In the genomic region with DNA sequence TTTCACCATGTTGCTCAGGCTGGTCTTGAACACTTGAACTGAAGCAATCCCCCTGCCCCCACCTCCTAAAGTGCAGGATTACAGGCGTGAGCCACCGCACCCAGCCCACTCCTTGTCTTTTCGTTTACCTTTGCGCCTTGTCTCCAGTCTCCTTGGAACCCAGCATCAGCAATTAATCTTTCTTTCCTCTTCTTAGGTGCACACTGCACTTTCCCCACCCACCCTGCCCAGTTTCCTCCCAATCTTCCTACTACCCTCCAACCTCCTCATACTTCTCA, we compare ENCODE assay signal across 9 cellular contexts. TPM values are rescaled to one million over a fixed set of nuclear protein-coding genes. Genes with fewer than 3 reads are reported as not detected.
DNase-seq lines count a peak whose midpoint lies in the region; ATAC-seq lines count a peak whose summit lies in the region.
"Had no signal": no experiment of that assay in that cellular context is flagged by ENCODE, and none has a peak within 500 bp of the region (broad histone marks: within the 10 kb centered on the region; RNA-seq: fewer than 3 reads in every experiment).

No MANE protein-coding gene starts in this region.

- peak overlapping the region; percentile 27 to 90 (median 66) for H3K4me3 Mint-ChIP-seq in CD4-positive, CD25-positive, alpha-beta regulatory T cell
- no peak overlapping the region for H3K4me3 Mint-ChIP-seq in dendritic cell treated with granulocyte-macrophage colony-stimulating factor and Interleukin-4, amounts not matched to agents 40 ng/mL and 50 ng/mL, for 4 days
- H3K4me3 Mint-ChIP-seq in naive thymus-derived CD8-positive, alpha-beta T cell: peak overlapping the region in 9 of 10 donors; percentile 86 to 92 (median 88)

- DNase-seq in CD4-positive, CD25-positive, alpha-beta regulatory T cell: no peak
- DNase-seq in naive thymus-derived CD8-positive, alpha-beta T cell: no peak
- DNase-seq in ecto neural progenitor cell (ENCODE audit: low spot score) (no peak), NCI-H1436 treated with DMSO at 0.1 percent for 48 hours (lab: John Stamatoyannopoulos, UW) (no peak), NCI-H1694 treated with DMSO at 0.1 percent for 48 hours (lab: John Stamatoyannopoulos, UW) (no peak)
- DNase-seq in stimulated activated naive CD4-positive, alpha-beta T cell (lab: John Stamatoyannopoulos, UW): no peak
- DNase-seq: stimulated activated CD4-positive, alpha-beta T cell treated with anti-CD3 and anti-CD28 coated beads, Interleukin-4, amount 100 ng/mL, for 4 hours had no signal

- POLR2A ChIA-PET in naive thymus-derived CD8-positive, alpha-beta T cell (lab: Charles Lee): interaction anchor here (0.6 to 3.2 kb wide), 3 partner anchors 32 to 285 kb away, joined by 3 to 9 read pairs (median 4); a partner anchor contains a TSS

- H3K36me3 Mint-ChIP-seq in CD4-positive, CD25-positive, alpha-beta regulatory T cell: no peaks in the 10 kb centered on the region
- peaks cover 5% of the 10 kb centered on the region for H3K36me3 Mint-ChIP-seq in dendritic cell treated with granulocyte-macrophage colony-stimulating factor and Interleukin-4, amounts not matched to agents 40 ng/mL and 50 ng/mL, for 4 days (ENCODE audit: low read depth)
- peaks cover 0 to 2% (median 0%) of the 10 kb centered on the region in 3 donors for H3K36me3 Mint-ChIP-seq in naive thymus-derived CD8-positive, alpha-beta T cell

- no peaks in the 10 kb centered on the region for H3K9me3 ChIP-seq in CD4-positive, CD25-positive, alpha-beta regulatory T cell (ENCODE audit: control insufficient read depth in 2 of 2, low read length in 2 of 2)
- no peaks in the 10 kb centered on the region for H3K9me3 ChIP-seq in HUES6 (ENCODE audit: control insufficient read depth, insufficient read depth, low read depth, low read length)

- H3K4me1 ChIP-seq in CD4-positive, CD25-positive, alpha-beta regulatory T cell (ENCODE audit: control insufficient read depth, insufficient read depth, low read length, poor library complexity, severe bottlenecking): peaks cover 34% of the 10 kb centered on the region
- peaks cover 7% of the 10 kb centered on the region for H3K4me1 ChIP-seq in HUES6 (ENCODE audit: control insufficient read depth, insufficient read depth, low read length)

- H3K27ac ChIP-seq in CD4-positive, CD25-positive, alpha-beta regulatory T cell (ENCODE audit: insufficient read depth, low read length, poor library complexity, severe bottlenecking): no peak overlapping the region
- H3K27ac ChIP-seq in HUES6 (ENCODE audit: low read depth, low read length): peak overlapping the region; percentile 0; the same call in 1 of the 2 replicates

- peak overlapping the region; percentile 53 for H3K9ac ChIP-seq in HUES6 (ENCODE audit: low read length)

- H3K4me1 Mint-ChIP-seq in CD4-positive, CD25-positive, alpha-beta regulatory T cell: peaks cover 5 to 32% (median 13%) of the 10 kb centered on the region in 4 donors
- H3K4me1 Mint-ChIP-seq in dendritic cell treated with granulocyte-macrophage colony-stimulating factor and Interleukin-4, amounts not matched to agents 40 ng/mL and 50 ng/mL, for 4 days (ENCODE audit: low read depth): peaks cover 45% of the 10 kb centered on the region
- peaks cover 18 to 29% (median 26%) of the 10 kb centered on the region in 4 donors for H3K4me1 Mint-ChIP-seq in naive thymus-derived CD8-positive, alpha-beta T cell

- no peak overlapping the region for H3K27ac Mint-ChIP-seq in CD4-positive, CD25-positive, alpha-beta regulatory T cell
- peak overlapping the region; percentile 66 for H3K27ac Mint-ChIP-seq in dendritic cell treated with granulocyte-macrophage colony-stimulating factor and Interleukin-4, amounts not matched to agents 40 ng/mL and 50 ng/mL, for 4 days
- H3K27ac Mint-ChIP-seq in naive thymus-derived CD8-positive, alpha-beta T cell: peak overlapping the region; percentile 37 to 94 (median 88)

- H3K27me3 Mint-ChIP-seq in CD4-positive, CD25-positive, alpha-beta regulatory T cell: peaks cover 33% of the 10 kb centered on the region
- H3K27me3 Mint-ChIP-seq in dendritic cell treated with granulocyte-macrophage colony-stimulating factor and Interleukin-4, amounts not matched to agents 40 ng/mL and 50 ng/mL, for 4 days: peaks cover 48% of the 10 kb centered on the region
- H3K27me3 Mint-ChIP-seq in naive thymus-derived CD8-positive, alpha-beta T cell: peaks cover 0 to 6% (median 0%) of the 10 kb centered on the region in 5 donors

- H3K36me3 ChIP-seq in CD4-positive, CD25-positive, alpha-beta regulatory T cell (ENCODE audit: control insufficient read depth, insufficient read depth, low read length): peaks cover 5% of the 10 kb centered on the region
- peaks cover 17% of the 10 kb centered on the region for H3K36me3 ChIP-seq in HUES6 (ENCODE audit: control insufficient read depth, insufficient read depth, low read length)

- intact Hi-C loops in dendritic cell treated with granulocyte-macrophage colony-stimulating factor and Interleukin-4, amounts not matched to agents 40 ng/mL and 50 ng/mL, for 4 days (cut with micrococcal nuclease): no loop called here

- peaks cover 6% of the 10 kb centered on the region for H3K27me3 ChIP-seq in CD4-positive, CD25-positive, alpha-beta regulatory T cell (ENCODE audit: control insufficient read depth, insufficient read depth, low read length)
- peaks cover 29% of the 10 kb centered on the region; the same call in 1 of the 2 replicates for H3K27me3 ChIP-seq in HUES6 (ENCODE audit: control insufficient read depth, insufficient read depth, low read length)

- H3K9me3 Mint-ChIP-seq in CD4-positive, CD25-positive, alpha-beta regulatory T cell: peaks cover 0 to 2% (median 0%) of the 10 kb centered on the region in 7 donors
- no peaks in the 10 kb centered on the region for H3K9me3 Mint-ChIP-seq in dendritic cell treated with granulocyte-macrophage colony-stimulating factor and Interleukin-4, amounts not matched to agents 40 ng/mL and 50 ng/mL, for 4 days
- H3K9me3 Mint-ChIP-seq in naive thymus-derived CD8-positive, alpha-beta T cell: no peaks in the 10 kb centered on the region

- H3K4me3 ChIP-seq in CD4-positive, CD25-positive, alpha-beta regulatory T cell (ENCODE audit: low read depth, low read length): no peak overlapping the region
- H3K4me3 ChIP-seq in HUES6 (ENCODE audit: low read depth, low read length): peak overlapping the region; percentile 92

- no peak for ATAC-seq in CD4-positive, CD25-positive, alpha-beta regulatory T cell (ENCODE audit: low read depth in 2 of 2)
- ATAC-seq in naive thymus-derived CD8-positive, alpha-beta T cell: no peak

RNA-seq across cellular contexts. Expression of a gene that starts 1.5 kb away (rescaled TPM):
- not detected for total RNA-seq in CD4-positive, CD25-positive, alpha-beta regulatory T cell
- polyA plus RNA-seq in CD4-positive, CD25-positive, alpha-beta regulatory T cell: 1 to 10 TPM in 2 of 4 donors, under 1 TPM in 2; 0.55 to 2.0 (median 1.3) TPM
- 1 to 10 TPM; 4.2 to 7.4 TPM for total RNA-seq in naive thymus-derived CD8-positive, alpha-beta T cell
- 1 to 10 TPM; 5.7 to 8.6 (median 7.1) TPM for polyA plus RNA-seq in naive thymus-derived CD8-positive, alpha-beta T cell

RNA-seq across cellular contexts. Expression of a gene that starts 11.7 kb away (rescaled TPM):
- total RNA-seq in CD4-positive, CD25-positive, alpha-beta regulatory T cell: 31.6 TPM
- 10 to 100 TPM; 54.5 to 74.0 (median 59.0) TPM for polyA plus RNA-seq in CD4-positive, CD25-positive, alpha-beta regulatory T cell
- total RNA-seq in naive thymus-derived CD8-positive, alpha-beta T cell: 10 to 100 TPM; 35.1 to 36.1 TPM
- polyA plus RNA-seq in naive thymus-derived CD8-positive, alpha-beta T cell: 10 to 100 TPM; 55.5 to 94.0 (median 70.8) TPM

RNA-seq across cellular contexts. Expression of a gene that starts 12.2 kb away (rescaled TPM):
- 114 TPM for total RNA-seq in CD4-positive, CD25-positive, alpha-beta regulatory T cell
- polyA plus RNA-seq in CD4-positive, CD25-positive, alpha-beta regulatory T cell: 10 to 100 TPM; 33.0 to 40.7 (median 38.8) TPM
- total RNA-seq in naive thymus-derived CD8-positive, alpha-beta T cell: 100 to 1,000 TPM; 138 to 142 TPM
- 10 to 100 TPM; 33.6 to 42.3 (median 39.7) TPM for polyA plus RNA-seq in naive thymus-derived CD8-positive, alpha-beta T cell

RNA-seq across cellular contexts. Expression of a gene that starts 17.8 kb away (rescaled TPM):
- not detected for total RNA-seq in CD4-positive, CD25-positive, alpha-beta regulatory T cell
- not detected for polyA plus RNA-seq in CD4-positive, CD25-positive, alpha-beta regulatory T cell
- total RNA-seq in naive thymus-derived CD8-positive, alpha-beta T cell: not detected
- polyA plus RNA-seq in naive thymus-derived CD8-positive, alpha-beta T cell: not detected

RNA-seq across cellular contexts. Expression of a gene that starts 21.5 kb away (rescaled TPM):
- total RNA-seq in CD4-positive, CD25-positive, alpha-beta regulatory T cell: 227 TPM
- polyA plus RNA-seq in CD4-positive, CD25-positive, alpha-beta regulatory T cell: 1,000 to 10,000 TPM in 2 of 4 donors, 100 to 1,000 TPM in 2; 939 to 1,205 (median 986) TPM
- 100 to 1,000 TPM; 268 to 280 TPM for total RNA-seq in naive thymus-derived CD8-positive, alpha-beta T cell
- polyA plus RNA-seq in naive thymus-derived CD8-positive, alpha-beta T cell: 100 to 1,000 TPM; 799 to 964 (median 817) TPM

Comparison
In these comparisons a context has a peak if more than half of its experiments do, and no peak if none do; other contexts are left out.
1. H3K27ac Mint-ChIP-seq: peak in dendritic cell treated with granulocyte-macrophage colony-stimulating factor and Interleukin-4, amounts not matched to agents 40 ng/mL and 50 ng/mL, for 4 days (single experiment) and naive thymus-derived CD8-positive, alpha-beta T cell (10 of 10); none in CD4-positive, CD25-positive, alpha-beta regulatory T cell (0 of 3).